ENCODE assay signal across 29 cellular contexts in the genomic region with DNA sequence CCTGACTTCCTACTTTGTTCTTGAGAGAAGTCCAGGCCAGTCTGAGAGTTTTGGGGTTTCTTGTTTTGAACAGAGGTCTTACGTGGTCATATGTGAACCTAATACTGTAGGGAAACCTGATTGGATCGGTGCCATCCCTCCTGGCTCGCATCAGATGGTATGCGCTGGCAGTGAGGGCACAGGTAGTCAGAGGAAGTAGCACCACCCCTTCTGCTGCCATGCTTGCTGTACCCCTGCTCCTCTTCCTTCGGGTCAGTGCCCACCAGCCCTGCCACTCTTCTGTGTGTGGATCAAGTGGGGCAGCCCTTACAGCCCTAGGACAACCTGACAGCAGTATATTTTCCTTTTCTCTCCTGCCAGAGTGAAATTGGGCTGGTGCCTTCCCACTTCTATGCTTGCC.
"Had no signal": no experiment of that assay in that cellular context is flagged by ENCODE, and none has a peak within 500 bp of the region (broad histone marks: within the 10 kb centered on the region; RNA-seq: fewer than 3 reads in every experiment).

No MANE protein-coding gene starts in this region.

- H2AFZ ChIP-seq: hepatocyte, parathyroid adenoma had no signal

- H3K27ac ChIP-seq: hepatocyte, left lung, neutrophil, parathyroid adenoma, skin epidermis, stomach, testis, thyroid gland, transverse colon, upper lobe of left lung had no signal

- H3K4me3 ChIP-seq: heart right ventricle, hepatocyte, left lung, lung, skin epidermis, stomach, testis, thyroid gland, transverse colon, upper lobe of left lung had no signal

- H3K27me3 ChIP-seq: heart right ventricle, hepatocyte, left lung, neutrophil, stomach, testis, thyroid gland, transverse colon, upper lobe of left lung had no signal

- H3K36me3 ChIP-seq: left lung, neutrophil, thyroid gland, transverse colon, upper lobe of left lung had no signal

- H3K79me2 ChIP-seq: hepatocyte had no signal

- H3K27me3 Mint-ChIP-seq: naive B cell; progenitor cell of endocrine pancreas; stimulated activated naive B cell treated with anti-CD40 and anti-IgM and Interleukin-4, amounts not matched to agents 10 μg/mL and 1 μg/mL and 100 μg/mL, for 72 hours had no signal

- DNase-seq: heart right ventricle; kidney glomerular epithelial cell; left cardiac atrium; left lung; naive B cell; occipital lobe; right cardiac atrium; stimulated activated CD4-positive, alpha-beta T cell treated with anti-CD3 and anti-CD28 coated beads, Interleukin-12 subunit alpha, Interleukin-12 subunit beta, amount 100 ng/mL, for 4 hours; stimulated activated CD4-positive, alpha-beta T cell treated with anti-CD3 and anti-CD28 coated beads, Interleukin-15, amount 100 ng/mL, for 24 hours; stimulated activated CD4-positive, alpha-beta T cell treated with anti-CD3 and anti-CD28 coated beads, Interleukin-2, amount 100 ng/mL, for 24 hours; stimulated activated CD4-positive, alpha-beta T cell treated with anti-CD3 and anti-CD28 coated beads, Interleukin-4, amount 100 ng/mL, for 1 hour; stimulated activated naive B cell treated with anti-CD40 and anti-IgM and Interleukin-4, amounts not matched to agents 10 μg/mL and 1 μg/mL and 100 μg/mL, for 72 hours; stimulated activated naive CD8-positive, alpha-beta T cell treated with anti-CD3 and anti-CD28 coated beads, Interleukin-15, Interleukin-2, amounts not matched to agents 100 U/mL and 50 U/mL, for 24 hours; stomach; testis; thyroid gland; transverse colon; upper lobe of left lung had no signal

- ATAC-seq: heart right ventricle; left cardiac atrium; left lung; right cardiac atrium; sciatic nerve; stimulated activated naive B cell treated with anti-CD40 and anti-IgM and Interleukin-4, amounts not matched to agents 10 μg/mL and 1 μg/mL and 100 μg/mL, for 72 hours; stimulated activated naive CD8-positive, alpha-beta T cell treated with anti-CD3 and anti-CD28 coated beads, Interleukin-15, Interleukin-2, amounts not matched to agents 100 U/mL and 50 U/mL, for 24 hours had no signal

- H3K9ac ChIP-seq: parathyroid adenoma had no signal

- FAIRE-seq: keratinocyte had no signal

- H3K27ac Mint-ChIP-seq: mesothelial cell of epicardium; nephron; progenitor cell of endocrine pancreas; stimulated activated naive B cell treated with anti-CD40 and anti-IgM and Interleukin-4, amounts not matched to agents 10 μg/mL and 1 μg/mL and 100 μg/mL, for 72 hours had no signal

- H3K9me3 ChIP-seq: neutrophil, testis, thyroid gland, upper lobe of left lung had no signal

- H3K4me2 ChIP-seq: hepatocyte had no signal

- H3K4me3 Mint-ChIP-seq: mesothelial cell of epicardium; naive B cell; nephron; neural crest cell; stimulated activated naive B cell treated with anti-CD40 and anti-IgM and Interleukin-4, amounts not matched to agents 10 μg/mL and 1 μg/mL and 100 μg/mL, for 72 hours had no signal
